8 cellular contexts compared by ENCODE assay signal in the genomic region with DNA sequence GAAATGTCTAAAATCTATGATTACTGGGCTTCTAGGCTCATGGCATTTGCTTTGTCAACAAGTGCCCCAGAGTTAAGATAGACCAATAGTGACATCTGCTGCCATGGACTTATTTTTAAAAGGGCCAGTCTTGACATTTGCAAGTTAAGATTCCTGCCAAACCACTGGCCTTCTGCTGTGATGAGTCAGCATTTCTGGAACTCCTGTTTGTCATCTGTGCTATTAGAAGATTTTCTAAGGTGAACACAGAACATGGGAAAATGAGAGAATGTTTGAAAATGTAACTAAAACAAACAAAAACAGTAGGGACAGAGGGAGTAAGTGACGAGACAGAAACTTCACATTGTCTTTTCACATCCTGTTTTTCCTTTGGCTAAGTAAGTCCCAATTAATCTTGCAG.
DNase-seq lines count a peak whose midpoint lies in the region; ATAC-seq and TF ChIP-seq lines count a peak whose summit lies in the region.

No MANE protein-coding gene starts in this region.

- TF ChIP-seq CTCF in right atrium auricular region (IDR thresholded peaks at IDR 0.05) (peak in 1 of 2 donors; percentile 38), smooth muscle cell (IDR thresholded peaks at IDR 0.05; ENCODE audit: borderline replicate concordance, insufficient read depth, poor library complexity, severe bottlenecking) (peak; percentile 49)

- peak overlapping the region; percentile 61 for H3K9ac ChIP-seq in smooth muscle cell (ENCODE audit: low read depth)

- H4K20me1 ChIP-seq in smooth muscle cell (ENCODE audit: low read depth), result no peaks in the 10 kb centered on the region

- H3K9me3 ChIP-seq in right atrium auricular region (peaks cover 0 to 8% of the 10 kb centered on the region in 2 donors), smooth muscle cell (replicated peaks; ENCODE audit: low read depth) (no peaks in the 10 kb centered on the region)

- H3K9me3 Mint-ChIP-seq in activated naive CD8-positive, alpha-beta T cell treated with anti-CD3 and anti-CD28 coated beads, Interleukin-2, amount 50 U/mL, for 24 hours, result no peaks in the 10 kb centered on the region

- peak overlapping the region; percentile 63 to 67 for H3K27ac ChIP-seq in right atrium auricular region
- H3K27ac ChIP-seq in smooth muscle cell (ENCODE audit: low read depth), result peak overlapping the region; percentile 96

- peak overlapping the region; percentile 80 for H2AFZ ChIP-seq in smooth muscle cell (ENCODE audit: low read depth)

- H3K27ac Mint-ChIP-seq in activated naive CD8-positive, alpha-beta T cell treated with anti-CD3 and anti-CD28 coated beads, Interleukin-2, amount 50 U/mL, for 24 hours, result peak overlapping the region; percentile 51

- H3K4me2 ChIP-seq in smooth muscle cell, result peak overlapping the region; percentile 79

- H3K79me2 ChIP-seq in smooth muscle cell (ENCODE audit: low read depth), result no peaks in the 10 kb centered on the region

- no peak overlapping the region for H3K4me3 Mint-ChIP-seq in activated naive CD8-positive, alpha-beta T cell treated with anti-CD3 and anti-CD28 coated beads, Interleukin-2, amount 50 U/mL, for 24 hours

- H3K36me3 Mint-ChIP-seq in activated naive CD8-positive, alpha-beta T cell treated with anti-CD3 and anti-CD28 coated beads, Interleukin-2, amount 50 U/mL, for 24 hours (ENCODE audit: low read depth), result no peaks in the 10 kb centered on the region

- H3K27me3 ChIP-seq in right atrium auricular region, result no peaks in the 10 kb centered on the region
- no peaks in the 10 kb centered on the region for H3K27me3 ChIP-seq in smooth muscle cell (ENCODE audit: low read depth)

- H3K4me1 Mint-ChIP-seq in activated naive CD8-positive, alpha-beta T cell treated with anti-CD3 and anti-CD28 coated beads, Interleukin-2, amount 50 U/mL, for 24 hours, result peaks cover 21% of the 10 kb centered on the region

- H3K4me3 ChIP-seq in right atrium auricular region, result no peak overlapping the region
- no peak overlapping the region for H3K4me3 ChIP-seq in smooth muscle cell

- peaks cover 14% of the 10 kb centered on the region for H3F3A ChIP-seq in smooth muscle cell (ENCODE audit: low read depth)

- WGBS in smooth muscle cell (ENCODE audit: low lambda C conversion rate), result 7% methylated on average over 1 of the region's 1 CpG

- DNase-seq in EL, result peak; percentile 89
- DNase-seq in HPDE6-E6E7 (ENCODE audit: extremely low spot score), result peak; percentile 59
- DNase-seq in activated naive CD8-positive, alpha-beta T cell treated with anti-CD3 and anti-CD28 coated beads, Interleukin-2, amount 50 U/mL, for 24 hours, result no peak
- DNase-seq in right atrium auricular region (ENCODE audit: low spot score), result peak; percentile 71
- no peak for DNase-seq in smooth muscle cell (lab: John Stamatoyannopoulos, UW; ENCODE audit: unreplicated experiment)
- no peak for DNase-seq in NCI-H1048 (lab: John Stamatoyannopoulos, UW)
- DNase-seq in NCI-H2029 (lab: John Stamatoyannopoulos, UW), result no peak

- peak; percentile 67 for ATAC-seq in GM19438 (IDR thresholded peaks at IDR 0.05; ENCODE audit: low read depth, unreplicated experiment)
- ATAC-seq in activated naive CD8-positive, alpha-beta T cell treated with anti-CD3 and anti-CD28 coated beads, Interleukin-2, amount 50 U/mL, for 24 hours, result peak; percentile 68

- no peaks in the 10 kb centered on the region for H3K27me3 Mint-ChIP-seq in activated naive CD8-positive, alpha-beta T cell treated with anti-CD3 and anti-CD28 coated beads, Interleukin-2, amount 50 U/mL, for 24 hours

- H3K4me1 ChIP-seq in right atrium auricular region (no peaks in the 10 kb centered on the region), smooth muscle cell (ENCODE audit: low read depth) (peaks cover 6% of the 10 kb centered on the region)

- H3K36me3 ChIP-seq in right atrium auricular region, result no peaks in the 10 kb centered on the region
- no peaks in the 10 kb centered on the region for H3K36me3 ChIP-seq in smooth muscle cell (ENCODE audit: low read depth)

Comparison
In these comparisons a context has a peak if more than half of its experiments do, and no peak if none do; other contexts are left out.
1. DNase-seq: peak in EL (single experiment), HPDE6-E6E7 (single experiment) and right atrium auricular region (single experiment); none in activated naive CD8-positive, alpha-beta T cell treated with anti-CD3 and anti-CD28 coated beads, Interleukin-2, amount 50 U/mL, for 24 hours (single experiment), smooth muscle cell (single experiment), NCI-H1048 (single experiment) and NCI-H2029 (single experiment).